Comparison of ENCODE assay signal across 12 cellular contexts in genomic region chr2:62660087-62660486, GRCh38. TPM values are rescaled to one million over a fixed set of nuclear protein-coding genes. Genes with fewer than 3 reads are reported as not detected.
DNase-seq lines count a peak whose midpoint lies in the region; ATAC-seq and TF ChIP-seq lines count a peak whose summit lies in the region.
"Had no signal": no experiment of that assay in that cellular context is flagged by ENCODE, and none has a peak within 500 bp of the region (broad histone marks: within the 10 kb centered on the region; RNA-seq: fewer than 3 reads in every experiment).

No MANE protein-coding gene starts in this region.

- intact Hi-C loops in IMR-90 (cut with micrococcal nuclease) = loop anchor here (5.0 kb wide), 2 partner anchors 83 to 117 kb away; no protein-coding TSS in a partner anchor

- H3K36me3 Mint-ChIP-seq in naive B cell = no peaks in the 10 kb centered on the region
- H3K36me3 Mint-ChIP-seq in endodermal cell (ENCODE audit: low read depth) = no peaks in the 10 kb centered on the region

- peak overlapping the region; percentile 16; the same call in 1 of the 2 replicates for H3K4ac ChIP-seq in IMR-90 (ENCODE audit: low read depth, low read length)

- H3K79me1 ChIP-seq in IMR-90 (ENCODE audit: low read depth in 1 of 2, low read length in 2 of 2) = no peaks in the 10 kb centered on the region

- H3K4me1 ChIP-seq in IMR-90 (ENCODE audit: control insufficient read depth, insufficient read depth, low read length) = peaks cover 14% of the 10 kb centered on the region
- H3K4me1 ChIP-seq in Peyer's patch = no peaks in the 10 kb centered on the region
- no peaks in the 10 kb centered on the region for H3K4me1 ChIP-seq in endodermal cell (ENCODE audit: control insufficient read depth, insufficient read depth, low read length)

- H3K27me3 ChIP-seq in IMR-90 (ENCODE audit: control insufficient read depth, insufficient read depth, low read length) = no peaks in the 10 kb centered on the region
- no peaks in the 10 kb centered on the region for H3K27me3 ChIP-seq in Peyer's patch
- no peaks in the 10 kb centered on the region for H3K27me3 ChIP-seq in endodermal cell (ENCODE audit: control insufficient read depth, insufficient read depth, low read length, poor library complexity, severe bottlenecking)

- no TSS peak for BruUV-seq in IMR-90 (replicated peaks; lab: Mats Ljungman, UMichigan)

- H2BK15ac ChIP-seq in IMR-90 (ENCODE audit: low read depth, low read length) = peak overlapping the region; percentile 42; the same call in 1 of the 3 replicates

- H3K4me2 ChIP-seq in IMR-90 (ENCODE audit: low read depth, low read length) = no peak overlapping the region

- H4K91ac ChIP-seq in IMR-90 (ENCODE audit: insufficient read depth, low read depth, low read length) = no peak overlapping the region

- WGBS in IMR-90 (ENCODE audit: extremely low coverage in 2 of 2, insufficient read length in 1 of 2), 2 experiments = 100% methylated on average over 1 of the region's 2 CpGs; no CpG with 5 or more reads in 1 of the 2 experiments
- 87 to 100% methylated on average over 2 of the region's 2 CpGs for WGBS in endodermal cell (ENCODE audit: insufficient coverage in 1 of 2, insufficient read length in 1 of 2), 2 experiments

- H3K9me3 Mint-ChIP-seq in naive B cell (no peaks in the 10 kb centered on the region), endodermal cell (no peaks in the 10 kb centered on the region)
- H3K9me3 Mint-ChIP-seq: central memory CD8-positive, alpha-beta T cell had no signal

- no peak overlapping the region for H3K4me3 ChIP-seq in IMR-90 (ENCODE audit: insufficient read depth, low read depth, low read length)
- no peak overlapping the region for H3K4me3 ChIP-seq in Peyer's patch
- H3K4me3 ChIP-seq in endodermal cell (ENCODE audit: low read length) = no peak overlapping the region
- H3K4me3 ChIP-seq: lung had no signal

- peak overlapping the region in 1 of 2 experiments; percentile 22; a peak in 1 of 4 replicates for H4K8ac ChIP-seq in IMR-90 (ENCODE audit: low read depth in 2 of 2, low read length in 2 of 2)

- no peak overlapping the region; the same call in 1 of the 2 replicates for H4K5ac ChIP-seq in IMR-90 (ENCODE audit: low read depth, low read length)

- no peak overlapping the region for H3K27ac ChIP-seq in IMR-90 (ENCODE audit: insufficient read depth, low read length)
- no peak overlapping the region for H3K27ac ChIP-seq in Peyer's patch
- H3K27ac ChIP-seq in endodermal cell (ENCODE audit: low read depth, low read length) = no peak overlapping the region
- H3K27ac ChIP-seq: VCaP had no signal

- H3K4me1 Mint-ChIP-seq in naive B cell (peaks cover 20 to 30% (median 21%) of the 10 kb centered on the region in 3 donors), endodermal cell (no peaks in the 10 kb centered on the region)
- H3K4me1 Mint-ChIP-seq: central memory CD8-positive, alpha-beta T cell had no signal

- no peaks in the 10 kb centered on the region for H3K36me3 ChIP-seq in IMR-90 (ENCODE audit: control insufficient read depth, insufficient read depth, low read length)
- no peaks in the 10 kb centered on the region for H3K36me3 ChIP-seq in Peyer's patch
- no peaks in the 10 kb centered on the region for H3K36me3 ChIP-seq in endodermal cell (ENCODE audit: control insufficient read depth, insufficient read depth, low read length)

- in situ Hi-C loops in IMR-90 (cut with MboI; ENCODE audit: low sequenced_read_pairs) = no loop called here

- H3K9me1 ChIP-seq in IMR-90 (ENCODE audit: insufficient read depth, low read length) = peaks cover 6% of the 10 kb centered on the region

- DNase-seq in IMR-90 = no peak
- DNase-seq in naive B cell = peak; percentile 11
- DNase-seq in NCI-H345 (lab: John Stamatoyannopoulos, UW) = no peak
- no peak for DNase-seq in Peyer's patch
- DNase-seq in NCI-H2196 treated with DMSO at 0.1 percent for 48 hours (lab: John Stamatoyannopoulos, UW; ENCODE audit: unreplicated experiment) = no peak
- DNase-seq in endodermal cell = no peak
- DNase-seq: NCI-H1092 had no signal

- peak overlapping the region; percentile 53 for H3K18ac ChIP-seq in IMR-90 (ENCODE audit: low read depth, low read length)

- TF ChIP-seq RAD21 in IMR-90 (IDR thresholded peaks at IDR 0.05; ENCODE audit: low read length) = no peak

- peak overlapping the region; percentile 43; the same call in 1 of the 2 replicates for H3K56ac ChIP-seq in IMR-90 (ENCODE audit: extremely low read depth, insufficient read depth, low read length)

- no peak overlapping the region for H2AK9ac ChIP-seq in IMR-90 (replicated peaks; ENCODE audit: low read depth, low read length, poor library complexity)

- TF ChIP-seq CTCF in IMR-90 (conservative IDR thresholded peaks at IDR 0.05; ENCODE audit: low read depth, low read length) (no peak), Peyer's patch (IDR thresholded peaks at IDR 0.05) (no peak), endodermal cell (conservative IDR thresholded peaks at IDR 0.05) (no peak)

- TF ChIP-seq POLR2A in IMR-90 (IDR thresholded peaks at IDR 0.05; ENCODE audit: low read depth, low read length) (no peak), Peyer's patch (IDR thresholded peaks at IDR 0.05) (no peak)

- peak overlapping the region; percentile 81 for H2BK5ac ChIP-seq in IMR-90 (ENCODE audit: low read depth, low read length, poor library complexity, severe bottlenecking)

- CTCF ChIA-PET in IMR-90 (lab: Yijun Ruan, JAX) = interaction anchor here (0.6 kb wide), 1 partner anchor 407 kb away, joined by 3 read pairs; no protein-coding TSS in a partner anchor

- H2BK120ac ChIP-seq in IMR-90 (ENCODE audit: low read depth, low read length) = peak overlapping the region; percentile 24; the same call in 1 of the 2 replicates

- no peak overlapping the region for H2AFZ ChIP-seq in IMR-90 (replicated peaks; ENCODE audit: low read length, poor library complexity)

- H3K9me3 ChIP-seq in IMR-90 (ENCODE audit: control insufficient read depth, insufficient read depth, low read length) (no peaks in the 10 kb centered on the region), Peyer's patch (no peaks in the 10 kb centered on the region), endodermal cell (ENCODE audit: control insufficient read depth, low read length) (no peaks in the 10 kb centered on the region)

- H2AK5ac ChIP-seq in IMR-90 (ENCODE audit: low read depth, low read length) = no peak overlapping the region

- 0 out of 2 replicates have a peak overlapping the region, but pooled peaks have one; percentile 18 for H2BK20ac ChIP-seq in IMR-90 (ENCODE audit: low read depth, low read length)

- no peaks in the 10 kb centered on the region for H4K20me1 ChIP-seq in IMR-90 (ENCODE audit: insufficient read depth, low read length)

- H3K23ac ChIP-seq in IMR-90 (ENCODE audit: low read depth, low read length) = no peak overlapping the region

- H3K4me3 Mint-ChIP-seq in naive B cell = peak overlapping the region in 4 of 8 donors; percentile 18 to 59 (median 46)
- no peak overlapping the region for H3K4me3 Mint-ChIP-seq in endodermal cell
- H3K4me3 Mint-ChIP-seq: central memory CD8-positive, alpha-beta T cell had no signal

- POLR2A ChIA-PET in IMR-90 (lab: Charles Lee; ENCODE audit: unreplicated experiment) = no interaction called here

- ATAC-seq in GM18868 (IDR thresholded peaks at IDR 0.05; ENCODE audit: unreplicated experiment) (peak; percentile 62), HG02588 (IDR thresholded peaks at IDR 0.05; ENCODE audit: unreplicated experiment) (peak; percentile 78), IMR-90 (ENCODE audit: low read depth) (no peak), naive B cell (ENCODE audit: low read depth in 2 of 2) (peak; percentile 67 to 69)

- H3K9ac ChIP-seq in IMR-90 (ENCODE audit: low read depth, low read length) (no peak overlapping the region), endodermal cell (ENCODE audit: extremely low read depth, low read length, poor library complexity, severe bottlenecking) (no peak overlapping the region)

- H3K27me3 Mint-ChIP-seq in naive B cell = peaks cover 0 to 4% (median 0%) of the 10 kb centered on the region in 3 donors
- H3K27me3 Mint-ChIP-seq in endodermal cell (ENCODE audit: insufficient read depth) = no peaks in the 10 kb centered on the region
- H3K27me3 Mint-ChIP-seq: central memory CD8-positive, alpha-beta T cell had no signal

- no peak overlapping the region for H3K14ac ChIP-seq in IMR-90 (replicated peaks; ENCODE audit: low read depth, low read length)

- dilution Hi-C loops in IMR-90 (cut with HindIII; ENCODE audit: low sequenced_read_pairs, unreplicated experiment) = no loop called here

- H3K27ac Mint-ChIP-seq in naive B cell (peak overlapping the region in 3 of 6 donors; percentile 7 to 31 (median 9)), endodermal cell (no peak overlapping the region)

TF ChIP-seq in IMR-90, 13 proteins besides CTCF, POLR2A, EP300 and RAD21:
- TF ChIP-seq SMC3 (IDR thresholded peaks at IDR 0.05; ENCODE audit: low read depth, low read length) (no peak), BHLHE40 (IDR thresholded peaks at IDR 0.05; ENCODE audit: low read depth, low read length) (no peak), MXI1 (IDR thresholded peaks at IDR 0.05; ENCODE audit: borderline replicate concordance, low read depth, low read length) (no peak), CHD1 (IDR thresholded peaks at IDR 0.05; ENCODE audit: low read depth, low read length) (no peak), NFE2L2 (IDR thresholded peaks at IDR 0.05; ENCODE audit: low read depth, low read length) (no peak), MAZ (IDR thresholded peaks at IDR 0.05; ENCODE audit: borderline replicate concordance, low read depth, low read length) (no peak), RFX5 (IDR thresholded peaks at IDR 0.05; ENCODE audit: low read depth, low read length) (no peak), CEBPB (IDR thresholded peaks at IDR 0.05; ENCODE audit: low read depth, low read length) (no peak), FOS (IDR thresholded peaks at IDR 0.05; ENCODE audit: low read depth, low read length) (no peak)
- TF ChIP-seq, protein P1, sequence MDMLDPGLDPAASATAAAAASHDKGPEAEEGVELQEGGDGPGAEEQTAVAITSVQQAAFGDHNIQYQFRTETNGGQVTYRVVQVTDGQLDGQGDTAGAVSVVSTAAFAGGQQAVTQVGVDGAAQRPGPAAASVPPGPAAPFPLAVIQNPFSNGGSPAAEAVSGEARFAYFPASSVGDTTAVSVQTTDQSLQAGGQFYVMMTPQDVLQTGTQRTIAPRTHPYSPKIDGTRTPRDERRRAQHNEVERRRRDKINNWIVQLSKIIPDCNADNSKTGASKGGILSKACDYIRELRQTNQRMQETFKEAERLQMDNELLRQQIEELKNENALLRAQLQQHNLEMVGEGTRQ (IDR thresholded peaks at IDR 0.05; ENCODE audit: low read depth, low read length) = no peak

RNA-seq across cellular contexts. Expression of gene EHBP1, which starts 45.4 kb away (rescaled TPM):
- total RNA-seq in IMR-90 (2012; rRNA removed) = 44.4 and 55.0 TPM in 2 replicates
- 28.3 and 28.5 TPM in 2 replicates for polyA plus RNA-seq in IMR-90 (2012; rRNA removed)
- polyA plus RNA-seq in IMR-90 (2012; cell fraction: cytosol; rRNA removed) = 8.3 and 11.9 TPM in 2 replicates
- polyA plus RNA-seq in IMR-90 (2012; cell fraction: nucleus; rRNA removed; ENCODE audit: low replicate concordance) = 10.9 and 45.6 TPM in 2 replicates
- 10 to 100 TPM in 5 of 6 donors, 1 to 10 TPM in 1; 1.4 to 18.3 (median 16.2) TPM for polyA plus RNA-seq in naive B cell (ENCODE audit: low read depth in 6 of 6)
- 100 to 1,000 TPM in 1 of 4 donors, 10 to 100 TPM in 3; 27.1 to 190 (median 60.8) TPM for total RNA-seq in Peyer's patch
- total RNA-seq in endodermal cell = 10 to 100 TPM; 34.6 to 49.8 TPM
- 30.5 TPM for polyA plus RNA-seq in endodermal cell (2013, experiment 1 of 2)
- polyA plus RNA-seq in endodermal cell (2013, experiment 2 of 2) = 38.1 TPM
